16 cellular contexts compared by ENCODE assay signal in genomic region chr12:39722511-39722910, GRCh38.
DNase-seq lines count a peak whose midpoint lies in the region; ATAC-seq, FAIRE-seq and TF ChIP-seq lines count a peak whose summit lies in the region.
"Had no signal": no experiment of that assay in that cellular context is flagged by ENCODE, and none has a peak within 500 bp of the region (broad histone marks: within the 10 kb centered on the region; RNA-seq: fewer than 3 reads in every experiment).

No MANE protein-coding gene starts in this region.

- H3K9ac ChIP-seq in GM12878 (ENCODE audit: control insufficient read depth, insufficient read depth, low read length): no peak overlapping the region

- intact Hi-C loops in GM12878 (cut with micrococcal nuclease; ENCODE audit: unreplicated experiment): no loop called here

- POLR2A ChIA-PET in GM12878 (lab: Charles Lee): no interaction called here

- in situ Hi-C loops in GM12878 (cut with MboI): no loop called here

- CTCF ChIA-PET in GM12878 (lab: Yijun Ruan, JAX): interaction anchor here (1.5 kb wide), 1 partner anchor 100 kb away, joined by 4 read pairs; no protein-coding TSS in a partner anchor

- H3K4me1 ChIP-seq in GM12878 (ENCODE audit: control insufficient read depth, insufficient read depth, low read length): no peaks in the 10 kb centered on the region

- DNase-seq in activated T-cell treated with anti-CD3 and anti-CD28 coated beads, Interleukin-2, amount 50 U/mL, for 72 hours: no peak
- DNase-seq in activated T-cell treated with anti-CD3 and anti-CD28 coated beads, Interleukin-2, amount 50 U/mL, for 1 hour: no peak
- DNase-seq in GM12878 (ENCODE audit: low read depth, low spot score) (no peak), NCI-H2107 (lab: John Stamatoyannopoulos, UW) (no peak), omental fat pad (ENCODE audit: low spot score) (no peak)
- no peak for DNase-seq in stimulated activated CD4-positive, alpha-beta T cell treated with anti-CD3 and anti-CD28 coated beads, Interleukin-2, amount 100 ng/mL, for 48 hours
- DNase-seq: ACHN; C1 segment of cervical spinal cord; CD4-positive, alpha-beta memory T cell; DMS79; H7 had no signal

- TF ChIP-seq EP300 in GM12878 (IDR thresholded peaks at IDR 0.05; ENCODE audit: borderline replicate concordance in 1 of 2, control insufficient read depth in 1 of 2, low read depth in 2 of 2, low read length in 2 of 2): no peak

- H3K27ac ChIP-seq in GM12878 (ENCODE audit: control insufficient read depth, insufficient read depth): no peak overlapping the region

- RAD21 ChIA-PET in GM12878 (lab: Charles Lee; ENCODE audit: unreplicated experiment): interaction anchor here (0.6 kb wide), 1 partner anchor 343 kb away, joined by 3 read pairs; no protein-coding TSS in a partner anchor

- H3K4me3 Mint-ChIP-seq in activated T-cell treated with anti-CD3 and anti-CD28 coated beads, Interleukin-2, amount 50 U/mL, for 72 hours: no peak overlapping the region
- H3K4me3 Mint-ChIP-seq: B cell; CD4-positive, alpha-beta memory T cell had no signal

- H3K79me2 ChIP-seq in GM12878 (ENCODE audit: control insufficient read depth, insufficient read depth, low read length): no peaks in the 10 kb centered on the region

- H3K27ac Mint-ChIP-seq in activated T-cell treated with anti-CD3 and anti-CD28 coated beads, Interleukin-2, amount 50 U/mL, for 72 hours: no peak overlapping the region
- H3K27ac Mint-ChIP-seq: B cell; CD4-positive, alpha-beta memory T cell had no signal

- no peak for TF ChIP-seq RAD21 in GM12878 (IDR thresholded peaks at IDR 0.05; ENCODE audit: insufficient read depth, low read depth, low read length)

- no peak for TF ChIP-seq POLR2A in GM12878 (IDR thresholded peaks at IDR 0.05; ENCODE audit: low read depth, low read length)

- no peaks in the 10 kb centered on the region for H3K4me1 Mint-ChIP-seq in activated T-cell treated with anti-CD3 and anti-CD28 coated beads, Interleukin-2, amount 50 U/mL, for 72 hours (ENCODE audit: low read depth)
- H3K4me1 Mint-ChIP-seq: B cell had no signal

- H3K4me3 ChIP-seq in GM12878: no peak overlapping the region

- no peak overlapping the region for H2AFZ ChIP-seq in GM12878 (ENCODE audit: control insufficient read depth, low read depth, low read length)

- TF ChIP-seq CTCF in GM12878 (IDR thresholded peaks at IDR 0.05 in 2 of 3, conservative IDR thresholded peaks at IDR 0.05 in 1 of 3; ENCODE audit: control insufficient read depth in 2 of 3, extremely low read depth in 1 of 3, insufficient read depth in 1 of 3, low read depth in 3 of 3, low read length in 3 of 3) (no peak), omental fat pad (IDR thresholded peaks at IDR 0.05) (no peak)

- no TSS peak for BruUV-seq in GM12878 (replicated peaks; lab: Mats Ljungman, UMichigan)

- SMC1A ChIA-PET in GM12878 (lab: Charles Lee; ENCODE audit: uncharacterized antibody, unreplicated experiment): interaction anchor here (0.9 kb wide), 1 partner anchor 268 kb away, joined by 3 read pairs; no protein-coding TSS in a partner anchor

- no peaks in the 10 kb centered on the region for H3K9me3 ChIP-seq in GM12878 (replicated peaks; ENCODE audit: control insufficient read depth, insufficient read depth, low read length)

- no peaks in the 10 kb centered on the region for H3K36me3 Mint-ChIP-seq in activated T-cell treated with anti-CD3 and anti-CD28 coated beads, Interleukin-2, amount 50 U/mL, for 72 hours (ENCODE audit: insufficient read depth in 2 of 2)

- ATAC-seq in activated T-cell treated with anti-CD3 and anti-CD28 coated beads, Interleukin-2, amount 50 U/mL, for 72 hours (replicated peaks in 1 of 2): peak; percentile 41 to 60
- peak; percentile 72 for ATAC-seq in HG02870 (IDR thresholded peaks at IDR 0.05; ENCODE audit: unreplicated experiment)
- peak; percentile 34; the same call in 1 of the 3 replicates for ATAC-seq in GM12878
- ATAC-seq in omental fat pad (ENCODE audit: low FRiP score): no peak
- ATAC-seq: HepG2 had no signal

- no peaks in the 10 kb centered on the region for H3K27me3 ChIP-seq in GM12878 (replicated peaks in 1 of 2; ENCODE audit: control insufficient read depth in 2 of 2, insufficient read depth in 2 of 2, low read length in 1 of 2)

- no peak for FAIRE-seq in GM12878 (lab: Jason Lieb, UNC)
- FAIRE-seq: GM12891, HepG2, HTR-8/SVneo had no signal

- peaks cover 0 to 4% of the 10 kb centered on the region in 2 donors for H3K9me3 Mint-ChIP-seq in activated T-cell treated with anti-CD3 and anti-CD28 coated beads, Interleukin-2, amount 50 U/mL, for 72 hours

- H4K20me1 ChIP-seq in GM12878 (ENCODE audit: control insufficient read depth, insufficient read depth): no peaks in the 10 kb centered on the region

- no peaks in the 10 kb centered on the region for H3K36me3 ChIP-seq in GM12878 (ENCODE audit: control insufficient read depth in 2 of 2, insufficient read depth in 2 of 2, low read length in 1 of 2)

- no peaks in the 10 kb centered on the region for H3K27me3 Mint-ChIP-seq in activated T-cell treated with anti-CD3 and anti-CD28 coated beads, Interleukin-2, amount 50 U/mL, for 72 hours (ENCODE audit: low read depth)
- H3K27me3 Mint-ChIP-seq: B cell; CD4-positive, alpha-beta memory T cell had no signal

- 39% methylated on average over 1 of the region's 1 CpG for WGBS in GM12878 (ENCODE audit: insufficient coverage, insufficient replicate concordance, low lambda C conversion rate, missing lambda C conversion rate)

- H3K4me2 ChIP-seq in GM12878 (ENCODE audit: control insufficient read depth, insufficient read depth): no peak overlapping the region

TF ChIP-seq in GM12878, 131 proteins besides CTCF, POLR2A, EP300 and RAD21:
- TF ChIP-seq PML (IDR thresholded peaks at IDR 0.05; ENCODE audit: low read length) (no peak), JUNB (IDR thresholded peaks at IDR 0.05) (peak; percentile 41; the same call in 1 of the 2 replicates)
TF ChIP-seq in GM12878: peak in this region for 1.
